ENCODE assay signal across 8 cellular contexts in the genomic region with DNA sequence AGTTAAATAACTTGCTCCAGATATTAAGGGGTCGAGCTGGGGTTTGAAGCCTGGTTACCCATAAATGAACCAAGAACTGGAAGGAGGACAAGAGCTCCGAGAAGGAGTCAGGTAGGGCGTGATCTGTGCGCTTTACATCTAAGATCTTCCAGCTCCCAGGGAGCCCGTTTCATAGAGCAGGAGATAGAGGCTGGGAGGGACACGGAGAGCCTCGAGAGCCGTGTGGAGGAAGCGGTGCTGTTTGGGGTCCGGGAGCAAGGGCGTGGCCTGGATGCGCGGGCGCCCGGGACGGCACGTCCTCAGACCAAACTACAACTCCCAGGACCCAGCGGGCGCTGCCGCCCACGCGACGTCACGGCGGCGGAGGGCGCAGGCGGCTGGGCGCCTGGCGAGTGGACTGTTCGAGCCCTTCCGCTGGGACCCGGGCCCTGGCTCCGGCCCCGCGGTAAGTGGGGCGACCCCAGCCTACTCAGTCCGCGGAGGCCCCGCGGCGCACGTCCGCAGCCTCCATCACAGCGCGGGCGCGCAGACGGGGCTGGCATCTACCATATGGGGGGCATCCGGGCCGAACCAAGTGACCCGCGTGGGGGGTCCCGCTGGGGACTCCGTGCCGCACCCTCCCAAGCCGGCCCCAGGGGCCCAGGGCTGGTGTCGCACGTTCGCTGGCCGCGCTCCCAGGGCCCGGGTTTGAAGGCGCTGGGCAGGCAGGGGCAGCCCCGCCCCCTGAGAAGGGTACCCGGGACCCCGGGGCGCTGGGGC.
DNase-seq lines count a peak whose midpoint lies in the region; ATAC-seq and FAIRE-seq lines count a peak whose summit lies in the region.

Gene BCKDK, plus strand, starts transcription at position 352 of the 759 bp plus-strand sequence. CDS start 838 bp downstream, outside the sequence.

- ATAC-seq in HG02981 (IDR thresholded peaks at IDR 0.05; ENCODE audit: unreplicated experiment): peak; percentile 67

- peak; percentile 85 for DNase-seq in 8988T
- peak; percentile 71 for DNase-seq in GM18507 (ENCODE audit: extremely low spot score, insufficient read length, low read depth)
- DNase-seq in NCI-H2196 treated with DMSO at 0.1 percent for 48 hours (lab: John Stamatoyannopoulos, UW; ENCODE audit: unreplicated experiment): peak; percentile 36
- DNase-seq in activated CD4-positive, CD25-positive, alpha-beta regulatory T cell (lab: John Stamatoyannopoulos, UW): peak; percentile 18 to 50 (median 38)
- DNase-seq in central memory CD4-positive, alpha-beta T cell: peak; percentile 38
- DNase-seq in islet precursor cell: peak; percentile 79
- DNase-seq in stimulated activated CD4-positive, alpha-beta T cell treated with anti-CD3 and anti-CD28 coated beads, Interleukin-12 subunit alpha, Interleukin-12 subunit beta, amount 100 ng/mL, for 4 hours: peak; percentile 74

- FAIRE-seq in GM18507 (lab: Jason Lieb, UNC): peak; percentile 89

Comparison
In these comparisons a context has a peak if more than half of its experiments do, and no peak if none do; other contexts are left out.
1. Peak in every context shown above with its lines: DNase-seq and ATAC-seq.